In genomic region chr6:98747960-98748359, GRCh38 we compare ENCODE assay signal across 14 cellular contexts.
"Had no signal": no experiment of that assay in that cellular context is flagged by ENCODE, and none has a peak within 500 bp of the region (broad histone marks: within the 10 kb centered on the region; RNA-seq: fewer than 3 reads in every experiment).

No MANE protein-coding gene starts in this region.

- H3K27ac ChIP-seq: cardiac muscle cell, epithelial cell of prostate, gastroesophageal sphincter, thoracic aorta had no signal

- H3K36me3 ChIP-seq: cardiac muscle cell, gastroesophageal sphincter, thoracic aorta had no signal

- H3K4me3 ChIP-seq: cardiac muscle cell, gastroesophageal sphincter, thoracic aorta had no signal

- H3K9me3 Mint-ChIP-seq: activated CD4-positive, alpha-beta memory T cell treated with anti-CD3 and anti-CD28 coated beads, Interleukin-2, amount 10 ng/mL, durations not matched to agents 7 days and 5 days; activated naive CD4-positive, alpha-beta T cell treated with anti-CD3 and anti-CD28 coated beads, Interleukin-2, amount 10 ng/mL, durations not matched to agents 7 days and 5 days had no signal

- H3K4me3 Mint-ChIP-seq: activated CD4-positive, alpha-beta memory T cell treated with anti-CD3 and anti-CD28 coated beads, Interleukin-2, amount 10 ng/mL, durations not matched to agents 7 days and 5 days; activated naive CD4-positive, alpha-beta T cell treated with anti-CD3 and anti-CD28 coated beads, Interleukin-2, amount 10 ng/mL, durations not matched to agents 7 days and 5 days; activated T-cell treated with anti-CD3 and anti-CD28 coated beads, Interleukin-2, amount 50 U/mL, for 24 hours; naive B cell; stimulated activated naive CD8-positive, alpha-beta T cell treated with anti-CD3 and anti-CD28 coated beads, Interleukin-15, amount 100 ng/mL, for 72 hours; WTC11 had no signal

- H3K9me3 ChIP-seq: gastroesophageal sphincter, thoracic aorta had no signal

- DNase-seq: activated CD4-positive, alpha-beta memory T cell treated with anti-CD3 and anti-CD28 coated beads, Interleukin-2, amount 10 ng/mL, durations not matched to agents 7 days and 5 days; activated CD4-positive, alpha-beta T cell treated with anti-CD3 and anti-CD28 coated beads for 4 hours; activated naive CD4-positive, alpha-beta T cell treated with anti-CD3 and anti-CD28 coated beads, Interleukin-2, amount 10 ng/mL, durations not matched to agents 7 days and 5 days; activated T-cell treated with anti-CD3 and anti-CD28 coated beads, Interleukin-2, amount 50 U/mL, for 24 hours; left colon; naive B cell; posterior cingulate gyrus; right cardiac atrium; stimulated activated naive CD8-positive, alpha-beta T cell treated with anti-CD3 and anti-CD28 coated beads, Interleukin-15, amount 100 ng/mL, for 72 hours had no signal

- H3K36me3 Mint-ChIP-seq: activated naive CD4-positive, alpha-beta T cell treated with anti-CD3 and anti-CD28 coated beads, Interleukin-2, amount 10 ng/mL, durations not matched to agents 7 days and 5 days had no signal

- H3K4me1 ChIP-seq: gastroesophageal sphincter had no signal

- ATAC-seq: gastroesophageal sphincter; left colon; right cardiac atrium; stimulated activated naive CD8-positive, alpha-beta T cell treated with anti-CD3 and anti-CD28 coated beads, Interleukin-15, amount 100 ng/mL, for 72 hours had no signal

- H3K4me1 Mint-ChIP-seq: activated CD4-positive, alpha-beta memory T cell treated with anti-CD3 and anti-CD28 coated beads, Interleukin-2, amount 10 ng/mL, durations not matched to agents 7 days and 5 days; activated naive CD4-positive, alpha-beta T cell treated with anti-CD3 and anti-CD28 coated beads, Interleukin-2, amount 10 ng/mL, durations not matched to agents 7 days and 5 days; naive B cell; stimulated activated naive CD8-positive, alpha-beta T cell treated with anti-CD3 and anti-CD28 coated beads, Interleukin-15, amount 100 ng/mL, for 72 hours had no signal

- H3K27ac Mint-ChIP-seq: activated CD4-positive, alpha-beta memory T cell treated with anti-CD3 and anti-CD28 coated beads, Interleukin-2, amount 10 ng/mL, durations not matched to agents 7 days and 5 days; activated naive CD4-positive, alpha-beta T cell treated with anti-CD3 and anti-CD28 coated beads, Interleukin-2, amount 10 ng/mL, durations not matched to agents 7 days and 5 days; activated T-cell treated with anti-CD3 and anti-CD28 coated beads, Interleukin-2, amount 50 U/mL, for 24 hours; naive B cell; stimulated activated naive CD8-positive, alpha-beta T cell treated with anti-CD3 and anti-CD28 coated beads, Interleukin-15, amount 100 ng/mL, for 72 hours; WTC11 had no signal

- H3K27me3 Mint-ChIP-seq: activated CD4-positive, alpha-beta memory T cell treated with anti-CD3 and anti-CD28 coated beads, Interleukin-2, amount 10 ng/mL, durations not matched to agents 7 days and 5 days; activated naive CD4-positive, alpha-beta T cell treated with anti-CD3 and anti-CD28 coated beads, Interleukin-2, amount 10 ng/mL, durations not matched to agents 7 days and 5 days; naive B cell had no signal

- H3K27me3 ChIP-seq: cardiac muscle cell, gastroesophageal sphincter had no signal
